In genomic region chr7:143455494-143455893, GRCh38 we compare ENCODE assay signal across 29 cellular contexts. TPM values are rescaled to one million over a fixed set of nuclear protein-coding genes. Genes with fewer than 3 reads are reported as not detected.
"Had no signal": no experiment of that assay in that cellular context is flagged by ENCODE, and none has a peak within 500 bp of the region (broad histone marks: within the 10 kb centered on the region; RNA-seq: fewer than 3 reads in every experiment).

No MANE protein-coding gene starts in this region.

- H3K27me3 ChIP-seq: brain microvascular endothelial cell, cardiac muscle cell, SJCRH30 had no signal

- DNase-seq: activated CD4-positive, alpha-beta memory T cell treated with anti-CD3 and anti-CD28 coated beads for 36 hours; activated CD4-positive, alpha-beta T cell treated with anti-CD3 and anti-CD28 coated beads, Interleukin-2, amount 10 ng/mL, durations not matched to agents 7 days and 5 days; activated CD4-positive, CD25-positive, alpha-beta regulatory T cell treated with anti-CD3 and anti-CD28 coated beads, Interleukin-2, amount 50 U/mL, for 72 hours; activated CD8-positive, alpha-beta memory T cell treated with anti-CD3 and anti-CD28 coated beads for 24 hours; activated effector memory CD4-positive, alpha-beta T cell treated with anti-CD3 and anti-CD28 coated beads, Interleukin-2, amount 50 U/mL, for 16 hours; activated naive CD4-positive, alpha-beta T cell treated with Interleukin-2 at 50 U/mL for 16 hours; activated T-cell treated with anti-CD3 and anti-CD28 coated beads, Interleukin-2, amount 50 U/mL, for 4 hours; brain microvascular endothelial cell; Karpas-422; NCI-H1092 treated with DMSO at 0.1 percent for 48 hours; NCI-H1417 treated with DMSO at 0.1 percent for 48 hours; NCI-H1694; NCI-H2029; NCI-H2107; NCI-H2171 treated with DMSO at 0.1 percent for 48 hours; NCI-H226; NCI-H526; NCI-H774; NK-92 treated with Interleukin-12 subunit alpha and Interleukin-12 subunit beta, amount 100 ng/mL, for 24 hours; OCI-M1; RPMI8226; SJCRH30 had no signal

- H3K9me3 Mint-ChIP-seq: activated CD4-positive, alpha-beta memory T cell treated with anti-CD3 and anti-CD28 coated beads for 36 hours; activated CD4-positive, alpha-beta T cell treated with anti-CD3 and anti-CD28 coated beads, Interleukin-2, amount 10 ng/mL, durations not matched to agents 7 days and 5 days; activated T-cell treated with anti-CD3 and anti-CD28 coated beads, Interleukin-2, amount 50 U/mL, for 4 hours; T-helper 1 cell treated with Interleukin-12 subunit alpha and Interleukin-12 subunit beta and Interleukin-4 antibody, amounts not matched to agents 30 μg/mL and 1 μg/mL, for 36 hours had no signal

- H3K27ac Mint-ChIP-seq: activated CD4-positive, alpha-beta memory T cell treated with anti-CD3 and anti-CD28 coated beads for 36 hours; activated CD4-positive, alpha-beta T cell treated with anti-CD3 and anti-CD28 coated beads, Interleukin-2, amount 10 ng/mL, durations not matched to agents 7 days and 5 days; activated naive CD8-positive, alpha-beta T cell; T-helper 1 cell treated with Interleukin-12 subunit alpha and Interleukin-12 subunit beta and Interleukin-4 antibody, amounts not matched to agents 30 μg/mL and 1 μg/mL, for 36 hours; WTC11 had no signal

- H3K4me1 Mint-ChIP-seq: activated CD4-positive, alpha-beta T cell treated with anti-CD3 and anti-CD28 coated beads, Interleukin-2, amount 10 ng/mL, durations not matched to agents 7 days and 5 days had no signal

- H3K4me1 ChIP-seq: SJCRH30 had no signal

- H3K9me3 ChIP-seq: SJCRH30 had no signal

- H3K27ac ChIP-seq: brain microvascular endothelial cell, cardiac muscle cell, SJCRH30 had no signal

- H3K27me3 Mint-ChIP-seq: activated CD4-positive, alpha-beta memory T cell treated with anti-CD3 and anti-CD28 coated beads for 36 hours; activated CD4-positive, alpha-beta T cell treated with anti-CD3 and anti-CD28 coated beads, Interleukin-2, amount 10 ng/mL, durations not matched to agents 7 days and 5 days; activated naive CD8-positive, alpha-beta T cell had no signal

- H3K36me3 Mint-ChIP-seq: activated CD4-positive, alpha-beta memory T cell treated with anti-CD3 and anti-CD28 coated beads for 36 hours had no signal

- H3K4me3 ChIP-seq: cardiac muscle cell, SJCRH30 had no signal

- H3K4me3 Mint-ChIP-seq: activated CD4-positive, alpha-beta memory T cell treated with anti-CD3 and anti-CD28 coated beads for 36 hours; activated CD4-positive, alpha-beta T cell treated with anti-CD3 and anti-CD28 coated beads, Interleukin-2, amount 10 ng/mL, durations not matched to agents 7 days and 5 days; activated naive CD8-positive, alpha-beta T cell; activated T-cell treated with anti-CD3 and anti-CD28 coated beads, Interleukin-2, amount 50 U/mL, for 4 hours; T-helper 1 cell treated with Interleukin-12 subunit alpha and Interleukin-12 subunit beta and Interleukin-4 antibody, amounts not matched to agents 30 μg/mL and 1 μg/mL, for 36 hours; WTC11 had no signal

- ATAC-seq: activated T-cell treated with anti-CD3 and anti-CD28 coated beads, Interleukin-2, amount 50 U/mL, for 4 hours; Panc1; Right ventricle myocardium inferior; WTC11 had no signal

- H3K36me3 ChIP-seq: brain microvascular endothelial cell, cardiac muscle cell, SJCRH30 had no signal

RNA-seq across cellular contexts. Expression of gene TAS2R60, which starts 12.2 kb away (rescaled TPM):
- total RNA-seq: activated CD4-positive, alpha-beta memory T cell treated with anti-CD3 and anti-CD28 coated beads for 36 hours; activated CD4-positive, alpha-beta T cell treated with anti-CD3 and anti-CD28 coated beads, Interleukin-2, amount 10 ng/mL, durations not matched to agents 7 days and 5 days; activated T-cell treated with anti-CD3 and anti-CD28 coated beads, Interleukin-2, amount 50 U/mL, for 4 hours; cardiac muscle cell; NCI-H460; Right ventricle myocardium inferior; SJCRH30 had no signal

RNA-seq across cellular contexts. Expression of gene TAS2R41, which starts 22.2 kb away (rescaled TPM):
- total RNA-seq: activated CD4-positive, alpha-beta memory T cell treated with anti-CD3 and anti-CD28 coated beads for 36 hours; activated T-cell treated with anti-CD3 and anti-CD28 coated beads, Interleukin-2, amount 50 U/mL, for 4 hours; cardiac muscle cell; NCI-H460; Right ventricle myocardium inferior; SJCRH30 had no signal

RNA-seq across cellular contexts. Expression of gene EPHA1, which starts 46.8 kb away (rescaled TPM):
- total RNA-seq: NCI-H460, Right ventricle myocardium inferior had no signal
